In genomic region chr6:5557506-5557905, GRCh38 we compare ENCODE assay signal across 14 cellular contexts.
A peak's percentile ranks its signal among the peaks of the same experiment; 100 is the strongest.
DNase-seq lines count a peak whose midpoint lies in the region; FAIRE-seq and TF ChIP-seq lines count a peak whose summit lies in the region.
"Had no signal": no experiment of that assay in that cellular context is flagged by ENCODE, and none has a peak within 500 bp of the region (broad histone marks: within the 10 kb centered on the region; RNA-seq: fewer than 3 reads in every experiment).

No MANE protein-coding gene starts in this region.

- H3K4me3 ChIP-seq in WERI-Rb-1 (ENCODE audit: low read depth, low read length): peak overlapping the region; percentile 29
- no peak overlapping the region for H3K4me3 ChIP-seq in hepatocyte
- H3K4me3 ChIP-seq in kidney (ENCODE audit: low read length in 2 of 2): no peak overlapping the region
- H3K4me3 ChIP-seq: A549, GM23338 had no signal

- no peaks in the 10 kb centered on the region for H4K20me1 ChIP-seq in hepatocyte (ENCODE audit: insufficient read depth, poor library complexity, severe bottlenecking)

- no peaks in the 10 kb centered on the region for H3K79me2 ChIP-seq in hepatocyte

- H3K9me2 ChIP-seq in hepatocyte (replicated peaks; ENCODE audit: insufficient read depth): no peaks in the 10 kb centered on the region

- no peak overlapping the region for H3K9ac ChIP-seq in kidney (ENCODE audit: low read length in 2 of 2)

- H3K4me1 ChIP-seq in hepatocyte (ENCODE audit: insufficient read depth) (no peaks in the 10 kb centered on the region), kidney (ENCODE audit: control insufficient read depth in 1 of 2, insufficient read depth in 1 of 2, low read depth in 1 of 2, low read length in 2 of 2) (no peaks in the 10 kb centered on the region)
- H3K4me1 ChIP-seq: A549 had no signal

- no peak for FAIRE-seq in kidney (lab: Jason Lieb, UNC)
- FAIRE-seq: A549 had no signal

- TF ChIP-seq CTCF in WERI-Rb-1 (IDR thresholded peaks at IDR 0.05; ENCODE audit: low read depth, low read length): no peak
- TF ChIP-seq CTCF in hepatocyte (IDR thresholded peaks at IDR 0.05; ENCODE audit: poor library complexity): no peak
- no peak for TF ChIP-seq CTCF in kidney (IDR thresholded peaks at IDR 0.05; ENCODE audit: borderline replicate concordance, extremely low read depth, insufficient read depth)

- DNase-seq in NCI-H524 treated with DMSO at 0.1 percent for 48 hours (lab: John Stamatoyannopoulos, UW): peak; percentile 70
- no peak for DNase-seq in WERI-Rb-1
- DNase-seq in hepatocyte (ENCODE audit: low spot score): no peak
- no peak for DNase-seq in dermis blood vessel endothelial cell
- DNase-seq in GM19240 (ENCODE audit: insufficient read length, low spot score): no peak
- no peak for DNase-seq in kidney
- DNase-seq in SKM-1 (lab: John Stamatoyannopoulos, UW; ENCODE audit: unreplicated experiment): no peak
- DNase-seq: CD8-positive, alpha-beta T cell; COR-L47; DND-41; H7 had no signal

- H3K4me2 ChIP-seq in hepatocyte: no peak overlapping the region
- H3K4me2 ChIP-seq: A549, GM23338 had no signal

- H3K9me3 ChIP-seq in WERI-Rb-1 (ENCODE audit: severe bottlenecking) (no peaks in the 10 kb centered on the region), hepatocyte (ENCODE audit: low read depth) (no peaks in the 10 kb centered on the region), kidney (ENCODE audit: control insufficient read depth in 1 of 2, low read length in 2 of 2) (no peaks in the 10 kb centered on the region)
- H3K9me3 ChIP-seq: A549 had no signal

- H3K27me3 ChIP-seq in WERI-Rb-1 (ENCODE audit: insufficient read depth, low read depth, severe bottlenecking) (no peaks in the 10 kb centered on the region), hepatocyte (no peaks in the 10 kb centered on the region)

- intact Hi-C loops in kidney (cut with DNase I): no loop called here

- H3K27ac ChIP-seq in WERI-Rb-1: peak overlapping the region; percentile 69
- peak overlapping the region; percentile 53 for H3K27ac ChIP-seq in hepatocyte
- H3K27ac ChIP-seq in kidney (ENCODE audit: low read depth in 2 of 2, low read length in 2 of 2): no peak overlapping the region
- H3K27ac ChIP-seq: A549, HL-60 had no signal

- H3K36me3 ChIP-seq in WERI-Rb-1 (no peaks in the 10 kb centered on the region), hepatocyte (replicated peaks; ENCODE audit: insufficient read depth, low read depth) (no peaks in the 10 kb centered on the region), kidney (ENCODE audit: control insufficient read depth in 1 of 2, insufficient read depth in 2 of 2, low read length in 2 of 2) (no peaks in the 10 kb centered on the region)

- 67% methylated on average over 5 of the region's 5 CpGs for WGBS in hepatocyte (ENCODE audit: low lambda C conversion rate, missing lambda C conversion rate)

- no peak overlapping the region for H2AFZ ChIP-seq in hepatocyte
- H2AFZ ChIP-seq: GM23338 had no signal

Comparison
In these comparisons a context has a peak if more than half of its experiments do, and no peak if none do; other contexts are left out.
1. H3K27ac ChIP-seq: peak in WERI-Rb-1 (single experiment) and hepatocyte (single experiment); none in kidney (0 of 2).